In genomic region chr4:163350672-163351071, GRCh38 we compare ENCODE assay signal across 1 cellular context.
TF ChIP-seq lines count a peak whose summit lies in the region.

No MANE protein-coding gene starts in this region.

TF ChIP-seq in K562, 482 proteins besides CTCF, POLR2A, EP300 and RAD21:
- no peak for TF ChIP-seq ZC3H11A (IDR thresholded peaks at IDR 0.05; ENCODE audit: low read depth, low read length)
- TF ChIP-seq HDAC6 (IDR thresholded peaks at IDR 0.05; ENCODE audit: low read depth, low read length), result no peak
- TF ChIP-seq AFF1 (IDR thresholded peaks at IDR 0.05; ENCODE audit: low read depth in 1 of 2, partially characterized antibody in 2 of 2), result no peak
- TF ChIP-seq CBX2 (IDR thresholded peaks at IDR 0.05; ENCODE audit: insufficient read depth, low read length, poor library complexity, severe bottlenecking), result no peak
- TF ChIP-seq HOMEZ (CRISPR knock-in tag; IDR thresholded peaks at IDR 0.05), result no peak
- no peak for TF ChIP-seq HNRNPL (IDR thresholded peaks at IDR 0.05; ENCODE audit: low read depth, low read length)
- no peak for TF ChIP-seq ASH1L (IDR thresholded peaks at IDR 0.05; ENCODE audit: borderline replicate concordance, low read depth, partially characterized antibody)
- TF ChIP-seq TCF7 (IDR thresholded peaks at IDR 0.05; ENCODE audit: borderline replicate concordance), result no peak
- no peak for TF ChIP-seq BRD9 (IDR thresholded peaks at IDR 0.05; ENCODE audit: low read depth, partially characterized antibody)
- no peak for TF ChIP-seq MNT (conservative IDR thresholded peaks at IDR 0.05)
- TF ChIP-seq DMBX1 (CRISPR knock-in tag; IDR thresholded peaks at IDR 0.05; ENCODE audit: borderline replicate concordance), result no peak
- TF ChIP-seq NRF1 (conservative IDR thresholded peaks at IDR 0.05 in 1 of 2, IDR thresholded peaks at IDR 0.05 in 1 of 2), result no peak
- no peak for TF ChIP-seq POLR3G (IDR thresholded peaks at IDR 0.05; ENCODE audit: extremely low read depth, insufficient read length, insufficient replicate concordance)
TF ChIP-seq in K562: peak in this region for 0.
